8 cellular contexts compared by ENCODE assay signal in the genomic region with DNA sequence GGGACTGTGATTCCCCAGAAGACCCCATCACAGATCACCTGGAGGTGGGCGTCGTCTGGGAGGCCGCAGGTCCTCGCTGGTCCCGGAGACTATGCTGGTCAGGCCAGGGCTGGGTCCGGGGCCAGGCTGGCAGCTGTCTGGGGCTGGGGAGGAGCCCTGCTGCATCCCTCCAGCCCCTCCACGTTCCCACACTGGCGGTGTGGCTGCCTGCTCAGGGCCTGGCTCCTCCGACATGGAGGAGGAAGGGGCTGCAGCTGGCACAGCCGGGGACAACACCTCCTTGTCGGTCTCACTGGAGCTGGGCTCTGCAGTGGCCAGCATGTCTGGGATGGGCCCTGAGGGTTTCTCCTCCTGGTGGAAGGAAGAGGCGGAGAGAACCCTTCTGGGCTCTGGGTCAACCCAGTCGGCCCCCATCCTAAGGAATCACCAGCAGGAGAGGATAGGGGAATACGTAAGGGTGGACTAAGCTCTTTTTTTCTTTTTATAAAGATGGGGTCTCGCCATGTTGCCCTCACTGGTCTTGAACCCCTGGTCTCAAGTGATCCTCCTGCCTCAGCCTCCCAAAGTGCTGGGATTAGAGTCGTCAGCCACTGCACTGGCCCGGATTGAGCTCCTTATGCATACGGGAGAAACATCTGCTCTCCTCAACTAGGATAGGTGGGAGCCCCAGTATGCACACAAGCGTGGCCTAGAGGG. TPM values are rescaled to one million over a fixed set of nuclear protein-coding genes. Genes with fewer than 3 reads are reported as not detected.
DNase-seq lines count a peak whose midpoint lies in the region; ATAC-seq and TF ChIP-seq lines count a peak whose summit lies in the region.

No MANE protein-coding gene starts in this region.

- H3K27ac ChIP-seq in thymus (ENCODE audit: low read depth), result peak overlapping the region; percentile 100

- no peak for TF ChIP-seq CTCF in astrocyte of the cerebellum (IDR thresholded peaks at IDR 0.05; ENCODE audit: low read depth, low read length, missing control alignments)
- no peak for TF ChIP-seq CTCF in lower leg skin (IDR thresholded peaks at IDR 0.05)

- H3K27me3 Mint-ChIP-seq in activated T-cell treated with anti-CD3 and anti-CD28 coated beads, Interleukin-2, amount 50 U/mL, for 4 hours (ENCODE audit: low read depth), result no peaks in the 10 kb centered on the region

- H3K4me3 ChIP-seq in astrocyte of the cerebellum (ENCODE audit: low read depth, low read length) (peak overlapping the region; percentile 58), lower leg skin (ENCODE audit: low read depth, poor library complexity, severe bottlenecking) (peak overlapping the region; percentile 31), thymus (ENCODE audit: low read length) (peak overlapping the region; percentile 98)

- peaks cover 1% of the 10 kb centered on the region for H3K9me3 ChIP-seq in thymus (ENCODE audit: control insufficient read depth)

- TF ChIP-seq POLR2A in lower leg skin (IDR thresholded peaks at IDR 0.05), result no peak

- H3K36me3 Mint-ChIP-seq in activated T-cell treated with anti-CD3 and anti-CD28 coated beads, Interleukin-2, amount 50 U/mL, for 4 hours (ENCODE audit: insufficient read depth), result no peaks in the 10 kb centered on the region

- H3K36me3 ChIP-seq in thymus (ENCODE audit: control insufficient read depth, insufficient read depth), result peaks cover 29% of the 10 kb centered on the region

- no peak for ATAC-seq in activated T-cell treated with anti-CD3 and anti-CD28 coated beads, Interleukin-2, amount 50 U/mL, for 4 hours
- ATAC-seq in HG02938 (IDR thresholded peaks at IDR 0.05; ENCODE audit: unreplicated experiment), result no peak
- no peak for ATAC-seq in HG03039 (IDR thresholded peaks at IDR 0.05; ENCODE audit: unreplicated experiment)

- in situ Hi-C loops in astrocyte of the cerebellum (cut with HindIII; ENCODE audit: low sequenced_read_pairs), result no loop called here

- 50 to 58% methylated on average over 14 to 18 of the region's 19 CpGs for whole genome bisulfite sequencing in lower leg skin, 2 donors
- WGBS in thymus, result 69% methylated on average over 19 of the region's 19 CpGs

- H3K27me3 ChIP-seq in thymus (ENCODE audit: control insufficient read depth, insufficient read depth), result no peaks in the 10 kb centered on the region

- H3K4me1 ChIP-seq in thymus (ENCODE audit: control insufficient read depth, insufficient read depth, low read length), result peaks cover 15% of the 10 kb centered on the region

- H3K4me3 Mint-ChIP-seq in activated T-cell treated with anti-CD3 and anti-CD28 coated beads, Interleukin-2, amount 50 U/mL, for 4 hours, result peak overlapping the region; percentile 94

- peaks cover 45% of the 10 kb centered on the region for H3K4me1 Mint-ChIP-seq in activated T-cell treated with anti-CD3 and anti-CD28 coated beads, Interleukin-2, amount 50 U/mL, for 4 hours (ENCODE audit: low read depth)

- no peak for DNase-seq in activated T-cell treated with anti-CD3 and anti-CD28 coated beads, Interleukin-2, amount 50 U/mL, for 4 hours
- DNase-seq in activated T-cell treated with anti-CD3 and anti-CD28 coated beads for 4 hours (no peak), astrocyte of the cerebellum (ENCODE audit: low read depth) (no peak), lower leg skin (ENCODE audit: low spot score in 2 of 2) (no peak), DMS153 treated with DMSO at 0.1 percent for 48 hours (lab: John Stamatoyannopoulos, UW; ENCODE audit: unreplicated experiment) (no peak)

- no peaks in the 10 kb centered on the region for H3K9me3 Mint-ChIP-seq in activated T-cell treated with anti-CD3 and anti-CD28 coated beads, Interleukin-2, amount 50 U/mL, for 4 hours

- intact Hi-C loops in lower leg skin (cut with DNase I; ENCODE audit: low total_unique reads), result no loop called here

RNA-seq across cellular contexts. Expression of a gene that starts 0.8 kb away (rescaled TPM):
- 10 to 100 TPM; 27.8 to 31.2 (median 29.4) TPM for total RNA-seq in activated T-cell treated with anti-CD3 and anti-CD28 coated beads, Interleukin-2, amount 50 U/mL, for 4 hours
- 10 to 100 TPM; 14.8 to 42.2 (median 18.8) TPM for total RNA-seq in lower leg skin
- polyA plus RNA-seq in thymus, result 27.6 TPM

RNA-seq across cellular contexts. Expression of a gene that starts 10.7 kb away (rescaled TPM):
- total RNA-seq in activated T-cell treated with anti-CD3 and anti-CD28 coated beads, Interleukin-2, amount 50 U/mL, for 4 hours, result under 1 TPM in 1 of 3 donors, not detected in 2; 0.13 TPM
- under 1 TPM in 3 of 4 donors, not detected in 1; 0.16 to 0.59 (median 0.30) TPM for total RNA-seq in lower leg skin
- polyA plus RNA-seq in thymus, result 7.5 TPM

Comparison
In these comparisons a context has a peak if more than half of its experiments do, and no peak if none do; other contexts are left out.
1. H3K4me3 ChIP-seq: peak in every context shown above with its lines; median percentile 98 in thymus; 58 in astrocyte of the cerebellum; 31 in lower leg skin.